In the genomic region with DNA sequence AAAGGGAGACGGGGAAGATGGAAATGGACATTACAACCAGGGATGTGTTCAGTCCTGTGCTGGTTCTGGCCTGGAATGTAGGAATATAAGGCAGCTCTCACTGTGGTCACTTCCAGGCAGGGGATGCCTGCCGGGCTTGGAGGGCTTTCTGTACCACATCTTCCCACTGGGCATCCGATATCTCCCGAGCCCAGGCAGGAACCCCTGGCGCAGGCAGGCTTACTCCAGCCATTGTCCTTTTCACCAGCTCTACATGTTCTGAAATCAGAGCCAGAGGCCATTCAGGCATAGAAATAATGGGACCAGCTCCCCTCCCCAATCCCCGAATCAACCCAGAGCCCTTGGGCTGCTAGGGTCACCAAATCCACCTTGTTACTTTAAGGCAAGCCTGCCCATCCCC, we compare ENCODE assay signal across 9 cellular contexts. TPM values are rescaled to one million over a fixed set of nuclear protein-coding genes. Genes with fewer than 3 reads are reported as not detected.
DNase-seq lines count a peak whose midpoint lies in the region; ATAC-seq, FAIRE-seq and TF ChIP-seq lines count a peak whose summit lies in the region.
"Had no signal": no experiment of that assay in that cellular context is flagged by ENCODE, and none has a peak within 500 bp of the region (broad histone marks: within the 10 kb centered on the region; RNA-seq: fewer than 3 reads in every experiment).

No MANE protein-coding gene starts in this region.

- H4K5ac ChIP-seq in IMR-90 (ENCODE audit: low read depth, low read length) = no peak overlapping the region

- in situ Hi-C loops in IMR-90 (cut with MboI; ENCODE audit: low sequenced_read_pairs) = no loop called here
- in situ Hi-C loops in GM12878 (cut with MboI) = no loop called here

- no peak overlapping the region for H2BK120ac ChIP-seq in IMR-90 (ENCODE audit: low read depth, low read length)

- peaks cover 38% of the 10 kb centered on the region for H3K4me1 Mint-ChIP-seq in mesothelial cell of epicardium

- peaks cover 12% of the 10 kb centered on the region for H3K36me3 Mint-ChIP-seq in mesothelial cell of epicardium

- RAD21 ChIA-PET in GM12878 (lab: Charles Lee; ENCODE audit: unreplicated experiment) = no interaction called here

- no peak overlapping the region for H2BK20ac ChIP-seq in IMR-90 (ENCODE audit: low read depth, low read length)

- H3K4me3 ChIP-seq in BE2C (ENCODE audit: low read depth, low read length) (peak overlapping the region; percentile 95), IMR-90 (ENCODE audit: insufficient read depth, low read depth, low read length) (no peak overlapping the region), GM12878 (peak overlapping the region; percentile 85)

- no peak overlapping the region; the same call in 1 of the 2 replicates for H2AK5ac ChIP-seq in IMR-90 (ENCODE audit: low read depth, low read length)

- no peaks in the 10 kb centered on the region for H3K27me3 Mint-ChIP-seq in mesothelial cell of epicardium (ENCODE audit: low read depth)

- TF ChIP-seq POLR2A in IMR-90 (IDR thresholded peaks at IDR 0.05; ENCODE audit: low read depth, low read length) (no peak), GM12878 (IDR thresholded peaks at IDR 0.05; ENCODE audit: low read depth, low read length) (no peak)

- TF ChIP-seq RAD21 in IMR-90 (IDR thresholded peaks at IDR 0.05; ENCODE audit: low read length) = no peak
- TF ChIP-seq RAD21 in GM12878 (IDR thresholded peaks at IDR 0.05; ENCODE audit: insufficient read depth, low read depth, low read length) = no peak

- no peak overlapping the region for H4K8ac ChIP-seq in IMR-90 (ENCODE audit: low read depth in 2 of 2, low read length in 2 of 2)

- peak overlapping the region; percentile 75 for H2AK9ac ChIP-seq in IMR-90 (replicated peaks; ENCODE audit: low read depth, low read length, poor library complexity)

- no peak overlapping the region for H3K4ac ChIP-seq in IMR-90 (ENCODE audit: low read depth, low read length)

- peak overlapping the region; percentile 13; the same call in 1 of the 2 replicates for H3K9ac ChIP-seq in IMR-90 (ENCODE audit: low read depth, low read length)
- peak overlapping the region; percentile 73 for H3K9ac ChIP-seq in GM12878 (ENCODE audit: control insufficient read depth, insufficient read depth, low read length)

- no TSS peak for BruUV-seq in IMR-90 (replicated peaks; lab: Mats Ljungman, UMichigan)
- BruUV-seq in GM12878 (replicated peaks; lab: Mats Ljungman, UMichigan) = no TSS peak

- peak overlapping the region; percentile 89 for H3K4me3 Mint-ChIP-seq in mesothelial cell of epicardium

- H3K9me3 Mint-ChIP-seq in mesothelial cell of epicardium = no peaks in the 10 kb centered on the region

- peaks cover 5 to 60% of the 10 kb centered on the region in 2 experiments; a peak in 2 of 4 replicates for H3K79me1 ChIP-seq in IMR-90 (ENCODE audit: low read depth in 1 of 2, low read length in 2 of 2)

- no peak overlapping the region for H3K27ac Mint-ChIP-seq in mesothelial cell of epicardium

- peaks cover 3% of the 10 kb centered on the region for H3K9me1 ChIP-seq in IMR-90 (ENCODE audit: insufficient read depth, low read length)

- no peak overlapping the region for H3K56ac ChIP-seq in IMR-90 (ENCODE audit: extremely low read depth, insufficient read depth, low read length)

- no peak overlapping the region for H2BK5ac ChIP-seq in IMR-90 (ENCODE audit: low read depth, low read length, poor library complexity, severe bottlenecking)

- TF ChIP-seq EP300 in GM12878 (IDR thresholded peaks at IDR 0.05; ENCODE audit: borderline replicate concordance in 1 of 2, control insufficient read depth in 1 of 2, low read depth in 2 of 2, low read length in 2 of 2) = no peak

- peaks cover 44% of the 10 kb centered on the region for H3K36me3 ChIP-seq in BE2C
- peaks cover 44% of the 10 kb centered on the region for H3K36me3 ChIP-seq in IMR-90 (ENCODE audit: control insufficient read depth, insufficient read depth, low read length)
- H3K36me3 ChIP-seq in GM12878 (ENCODE audit: control insufficient read depth in 2 of 2, insufficient read depth in 2 of 2, low read length in 1 of 2) = peaks cover 22% of the 10 kb centered on the region in 2 experiments

- no peak overlapping the region for H3K23ac ChIP-seq in IMR-90 (ENCODE audit: low read depth, low read length)

- H3K27ac ChIP-seq in IMR-90 (ENCODE audit: insufficient read depth, low read length) = no peak overlapping the region
- H3K27ac ChIP-seq in GM12878 (ENCODE audit: control insufficient read depth, insufficient read depth) = no peak overlapping the region; the same call in 1 of the 2 replicates

- SMC1A ChIA-PET in GM12878 (lab: Charles Lee; ENCODE audit: uncharacterized antibody, unreplicated experiment) = interaction anchor here (0.7 to 2.8 kb wide), 6 partner anchors 9 to 83 kb away, joined by 3 to 13 read pairs (median 6); partner anchors contain the start of genes CNPY3, KLC4, MRPL2 and PPP2R5D

- no peaks in the 10 kb centered on the region; the same call in 1 of the 2 replicates for H4K20me1 ChIP-seq in IMR-90 (ENCODE audit: insufficient read depth, low read length)
- H4K20me1 ChIP-seq in GM12878 (ENCODE audit: control insufficient read depth, insufficient read depth) = no peaks in the 10 kb centered on the region

- intact Hi-C loops in IMR-90 (cut with micrococcal nuclease) = no loop called here
- intact Hi-C loops in GM12878 (cut with micrococcal nuclease; ENCODE audit: unreplicated experiment) = no loop called here
- intact Hi-C loops in left cardiac atrium (cut with DNase I) = no loop called here

- H2BK15ac ChIP-seq in IMR-90 (ENCODE audit: low read depth, low read length) = no peak overlapping the region

- TF ChIP-seq CTCF in BE2C (IDR thresholded peaks at IDR 0.05; ENCODE audit: low read depth, low read length) (no peak), IMR-90 (conservative IDR thresholded peaks at IDR 0.05; ENCODE audit: low read depth, low read length) (no peak), GM12878 (IDR thresholded peaks at IDR 0.05 in 2 of 3, conservative IDR thresholded peaks at IDR 0.05 in 1 of 3; ENCODE audit: control insufficient read depth in 2 of 3, extremely low read depth in 1 of 3, insufficient read depth in 1 of 3, low read depth in 3 of 3, low read length in 3 of 3) (no peak), mesothelial cell of epicardium (IDR thresholded peaks at IDR 0.05; ENCODE audit: unreplicated experiment) (no peak)

- no peaks in the 10 kb centered on the region for H3K4me1 ChIP-seq in BE2C
- peaks cover 8% of the 10 kb centered on the region for H3K4me1 ChIP-seq in IMR-90 (ENCODE audit: control insufficient read depth, insufficient read depth, low read length)
- peaks cover 7% of the 10 kb centered on the region for H3K4me1 ChIP-seq in GM12878 (ENCODE audit: control insufficient read depth, insufficient read depth, low read length)

- H4K91ac ChIP-seq in IMR-90 (ENCODE audit: insufficient read depth, low read depth, low read length) = no peak overlapping the region

- CTCF ChIA-PET in IMR-90 (lab: Yijun Ruan, JAX) = no interaction called here
- CTCF ChIA-PET in GM12878 (lab: Yijun Ruan, JAX) = interaction anchor here (1.4 to 2.5 kb wide), 4 partner anchors 12 to 135 kb away, joined by 3 to 10 read pairs (median 4); no protein-coding TSS in a partner anchor

- POLR2A ChIA-PET in IMR-90 (lab: Charles Lee; ENCODE audit: unreplicated experiment) = no interaction called here
- POLR2A ChIA-PET in GM12878 (lab: Charles Lee) = interaction anchor here (1.2 to 3.3 kb wide), 3 partner anchors 10 to 42 kb away, joined by 6 to 22 read pairs (median 8); partner anchors contain the start of genes CUL7 and PPP2R5D

- H3K14ac ChIP-seq in IMR-90 (replicated peaks; ENCODE audit: low read depth, low read length) = no peak overlapping the region

- no peaks in the 10 kb centered on the region for H3K27me3 ChIP-seq in BE2C
- no peaks in the 10 kb centered on the region for H3K27me3 ChIP-seq in IMR-90 (ENCODE audit: control insufficient read depth, insufficient read depth, low read length)
- no peaks in the 10 kb centered on the region for H3K27me3 ChIP-seq in GM12878 (replicated peaks in 1 of 2; ENCODE audit: control insufficient read depth in 2 of 2, insufficient read depth in 2 of 2, low read length in 1 of 2)

- dilution Hi-C loops in IMR-90 (cut with HindIII; ENCODE audit: low sequenced_read_pairs, unreplicated experiment) = no loop called here

- DNase-seq in BE2C (no peak), IMR-90 (no peak), GM12878 (ENCODE audit: low read depth, low spot score) (no peak), mesothelial cell of epicardium (ENCODE audit: low spot score in 2 of 2, unreplicated experiment in 2 of 2) (no peak), RKO (ENCODE audit: low spot score) (no peak), NCI-H774 (lab: John Stamatoyannopoulos, UW) (no peak), NCI-H2171 treated with DMSO at 0.1 percent for 48 hours (lab: John Stamatoyannopoulos, UW) (no peak), left cardiac atrium (no peak)
- DNase-seq: stimulated activated CD8-positive, alpha-beta memory T cell treated with anti-CD3 and anti-CD28 coated beads, Interleukin-4, amount 100 ng/mL, for 48 hours had no signal

- H3K9me3 ChIP-seq in BE2C (no peaks in the 10 kb centered on the region), IMR-90 (ENCODE audit: control insufficient read depth, insufficient read depth, low read length) (no peaks in the 10 kb centered on the region), GM12878 (replicated peaks; ENCODE audit: control insufficient read depth, insufficient read depth, low read length) (no peaks in the 10 kb centered on the region)

- WGBS in IMR-90 (ENCODE audit: extremely low coverage in 2 of 2, insufficient read length in 1 of 2), 2 experiments = 89% methylated on average over 3 of the region's 6 CpGs; no CpG with 5 or more reads in 1 of the 2 experiments
- WGBS in GM12878 (ENCODE audit: insufficient coverage, insufficient replicate concordance, low lambda C conversion rate, missing lambda C conversion rate) = 65% methylated on average over 6 of the region's 6 CpGs

- no peak for FAIRE-seq in GM12878 (lab: Jason Lieb, UNC)

- ATAC-seq in IMR-90 (ENCODE audit: low read depth) = no peak
- ATAC-seq in GM12878 = no peak
- no peak for ATAC-seq in left cardiac atrium

- no peak overlapping the region for H2AFZ ChIP-seq in IMR-90 (replicated peaks; ENCODE audit: low read length, poor library complexity)
- H2AFZ ChIP-seq in GM12878 (ENCODE audit: control insufficient read depth, low read depth, low read length) = no peak overlapping the region

- H3K4me2 ChIP-seq in IMR-90 (ENCODE audit: low read depth, low read length) = no peak overlapping the region
- peak overlapping the region; percentile 98 for H3K4me2 ChIP-seq in GM12878 (ENCODE audit: control insufficient read depth, insufficient read depth)

- H3K79me2 ChIP-seq in GM12878 (ENCODE audit: control insufficient read depth, insufficient read depth, low read length) = peaks cover 23% of the 10 kb centered on the region

- no peak overlapping the region for H3K18ac ChIP-seq in IMR-90 (ENCODE audit: low read depth, low read length)

RNA-seq across cellular contexts. Expression of gene MEA1, which starts 1.4 kb away (rescaled TPM):
- 153 TPM for polyA plus RNA-seq in BE2C (2012; ENCODE audit: insufficient read depth, insufficient read length, low read depth)
- total RNA-seq in IMR-90 (2012; rRNA removed) (116 and 119 TPM in 2 replicates), GM12878 (2014; rRNA removed) (69.3 and 75.6 TPM in 2 replicates), GM12878 (2014; rRNA removed; fragmentation: Illumina TruSeq; extraction: Trizol) (100 and 102 TPM in 2 replicates), GM12878 (2021) (53.2 and 59.1 TPM in 2 replicates), mesothelial cell of epicardium (56.3 to 64.2 TPM (median 60.1 TPM) in 3 replicates), left cardiac atrium (10 to 100 TPM; 31.9 to 37.6 TPM)
- polyA plus RNA-seq in IMR-90 (2012; rRNA removed) (126 TPM in 2 replicates), GM12878 (2011; rRNA removed) (67.7 and 87.3 TPM in 2 replicates), GM12878 (2014; fragmentation: Illumina TruSeq; extraction: Trizol) (97.2 and 113 TPM in 2 replicates), GM12878 (2014; fragmentation: Nextera tagmentation; extraction: Ambion mirVana) (100 to 1,000 TPM in 1 of 2 experiments, 10 to 100 TPM in 1; 90.7 to 105 TPM), GM12878 (2014; rRNA removed) (69.9 and 76.1 TPM in 2 replicates), GM12878 (2016; fragmentation: Nextera tagmentation; extraction: Ambion mirVana) (100 to 1,000 TPM; 136 to 148 TPM)
- polyA plus RNA-seq in IMR-90 (2012; cell fraction: cytosol; rRNA removed) = 87.6 and 134 TPM in 2 replicates
- 16.7 and 30.2 TPM in 2 replicates for polyA plus RNA-seq in IMR-90 (2012; cell fraction: nucleus; rRNA removed; ENCODE audit: low replicate concordance)
- 16.2 and 19.1 TPM in 2 replicates for total RNA-seq in GM12878 (2013; cell fraction: nucleolus; rRNA removed)
- polyA plus RNA-seq in GM12878 (2011; ENCODE audit: low read depth) = 61.5 TPM
- polyA plus RNA-seq in GM12878 (2011; cell fraction: cytosol; rRNA removed) = 85.5 and 86.7 TPM in 2 replicates
- 31.2 and 33.8 TPM in 2 replicates for polyA plus RNA-seq in GM12878 (2011; cell fraction: nucleus; rRNA removed)
- polyA plus RNA-seq in GM12878 (2012) = 61.2 and 61.5 TPM in 2 replicates
- 45.6 and 55.0 TPM in 2 replicates for polyA minus RNA-seq in GM12878 (2011; rRNA and poly(A)+ RNA removed)
- polyA minus RNA-seq in GM12878 (2011; cell fraction: cytosol; rRNA and poly(A)+ RNA removed) = 10.8 and 13.3 TPM in 2 replicates
- polyA minus RNA-seq in GM12878 (2011; cell fraction: nucleus; rRNA and poly(A)+ RNA removed) = 12.9 and 16.3 TPM in 2 replicates

RNA-seq across cellular contexts. Expression of gene KLHDC3, which starts 1.7 kb away (rescaled TPM):
- polyA plus RNA-seq in BE2C (2012; ENCODE audit: insufficient read depth, insufficient read length, low read depth) = 125 TPM
- total RNA-seq in IMR-90 (2012; rRNA removed) (69.7 and 76.0 TPM in 2 replicates), GM12878 (2014; rRNA removed) (79.1 and 86.1 TPM in 2 replicates), GM12878 (2014; rRNA removed; fragmentation: Illumina TruSeq; extraction: Trizol) (39.6 and 41.8 TPM in 2 replicates), GM12878 (2021) (65.7 and 67.2 TPM in 2 replicates), mesothelial cell of epicardium (88.3 to 97.3 TPM (median 95.1 TPM) in 3 replicates), left cardiac atrium (100 to 1,000 TPM in 1 of 2 donors, 10 to 100 TPM in 1; 81.5 to 113 TPM)
- polyA plus RNA-seq in IMR-90 (2012; rRNA removed) (50.5 and 57.1 TPM in 2 replicates), GM12878 (2011; rRNA removed) (33.1 and 53.1 TPM in 2 replicates), GM12878 (2014; fragmentation: Illumina TruSeq; extraction: Trizol) (49.1 and 56.7 TPM in 2 replicates), GM12878 (2014; fragmentation: Nextera tagmentation; extraction: Ambion mirVana) (1 to 10 TPM; 2.4 to 8.9 TPM), GM12878 (2014; rRNA removed) (54.1 and 57.0 TPM in 2 replicates), GM12878 (2016; fragmentation: Nextera tagmentation; extraction: Ambion mirVana) (100 to 1,000 TPM in 1 of 2 experiments, 10 to 100 TPM in 1; 99.7 to 102 TPM)
- polyA plus RNA-seq in IMR-90 (2012; cell fraction: cytosol; rRNA removed) = 74.5 and 99.9 TPM in 2 replicates
- 75.1 and 110 TPM in 2 replicates for polyA plus RNA-seq in IMR-90 (2012; cell fraction: nucleus; rRNA removed; ENCODE audit: low replicate concordance)
- 11.9 and 12.8 TPM in 2 replicates for total RNA-seq in GM12878 (2013; cell fraction: nucleolus; rRNA removed)
- polyA plus RNA-seq in GM12878 (2011; ENCODE audit: low read depth) = 28.5 TPM
- polyA plus RNA-seq in GM12878 (2011; cell fraction: cytosol; rRNA removed) = 73.9 and 77.5 TPM in 2 replicates
- 62.1 and 75.4 TPM in 2 replicates for polyA plus RNA-seq in GM12878 (2011; cell fraction: nucleus; rRNA removed)
- 51.8 and 53.4 TPM in 2 replicates for polyA plus RNA-seq in GM12878 (2012)
- 54.6 and 74.6 TPM in 2 replicates for polyA minus RNA-seq in GM12878 (2011; rRNA and poly(A)+ RNA removed)
- 16.8 and 20.7 TPM in 2 replicates for polyA minus RNA-seq in GM12878 (2011; cell fraction: cytosol; rRNA and poly(A)+ RNA removed)
- 12.6 and 15.2 TPM in 2 replicates for polyA minus RNA-seq in GM12878 (2011; cell fraction: nucleus; rRNA and poly(A)+ RNA removed)

RNA-seq across cellular contexts. Expression of gene RRP36, which starts 9.1 kb away (rescaled TPM):
- polyA plus RNA-seq in BE2C (2012; ENCODE audit: insufficient read depth, insufficient read length, low read depth) = 82.4 TPM
- 106 and 114 TPM in 2 replicates for total RNA-seq in IMR-90 (2012; rRNA removed)
- 54.3 and 55.1 TPM in 2 replicates for polyA plus RNA-seq in IMR-90 (2012; rRNA removed)
- 19.9 and 32.2 TPM in 2 replicates for polyA plus RNA-seq in IMR-90 (2012; cell fraction: cytosol; rRNA removed)
- polyA plus RNA-seq in IMR-90 (2012; cell fraction: nucleus; rRNA removed; ENCODE audit: low replicate concordance) = 8.8 and 25.5 TPM in 2 replicates
- total RNA-seq in GM12878 (2013; cell fraction: nucleolus; rRNA removed) = 13.5 and 14.9 TPM in 2 replicates
- 74.6 and 83.6 TPM in 2 replicates for total RNA-seq in GM12878 (2014; rRNA removed)
- 74.0 and 83.2 TPM in 2 replicates for total RNA-seq in GM12878 (2014; rRNA removed; fragmentation: Illumina TruSeq; extraction: Trizol)
- total RNA-seq in GM12878 (2021) = 59.8 and 61.7 TPM in 2 replicates
- 30.5 TPM for polyA plus RNA-seq in GM12878 (2011; ENCODE audit: low read depth)
- polyA plus RNA-seq in GM12878 (2011; rRNA removed) = 43.8 and 44.9 TPM in 2 replicates
- polyA plus RNA-seq in GM12878 (2011; cell fraction: cytosol; rRNA removed) = 32.7 and 41.9 TPM in 2 replicates
- 16.6 and 18.2 TPM in 2 replicates for polyA plus RNA-seq in GM12878 (2011; cell fraction: nucleus; rRNA removed)
- 30.4 and 33.5 TPM in 2 replicates for polyA plus RNA-seq in GM12878 (2012)
- polyA plus RNA-seq in GM12878 (2014; fragmentation: Illumina TruSeq; extraction: Trizol) = 62.3 and 73.3 TPM in 2 replicates
- 10 to 100 TPM; 17.6 to 34.7 TPM for polyA plus RNA-seq in GM12878 (2014; fragmentation: Nextera tagmentation; extraction: Ambion mirVana)
- polyA plus RNA-seq in GM12878 (2014; rRNA removed) = 66.1 and 75.9 TPM in 2 replicates
- polyA plus RNA-seq in GM12878 (2016; fragmentation: Nextera tagmentation; extraction: Ambion mirVana) = 100 to 1,000 TPM; 100 to 101 TPM
- 34.8 and 35.0 TPM in 2 replicates for polyA minus RNA-seq in GM12878 (2011; rRNA and poly(A)+ RNA removed)
- 20.6 and 20.7 TPM in 2 replicates for polyA minus RNA-seq in GM12878 (2011; cell fraction: cytosol; rRNA and poly(A)+ RNA removed)
- polyA minus RNA-seq in GM12878 (2011; cell fraction: nucleus; rRNA and poly(A)+ RNA removed) = 3.7 and 6.6 TPM in 2 replicates
- total RNA-seq in mesothelial cell of epicardium = 44.2 to 45.9 TPM (median 45.1 TPM) in 3 replicates
- 10 to 100 TPM; 24.7 to 37.0 TPM for total RNA-seq in left cardiac atrium

RNA-seq across cellular contexts. Expression of gene PPP2R5D, which starts 28.0 kb away (rescaled TPM):
- polyA plus RNA-seq in BE2C (2012; ENCODE audit: insufficient read depth, insufficient read length, low read depth) = 63.3 TPM
- total RNA-seq in IMR-90 (2012; rRNA removed) (60.5 and 68.8 TPM in 2 replicates), GM12878 (2014; rRNA removed) (34.3 and 36.2 TPM in 2 replicates), GM12878 (2014; rRNA removed; fragmentation: Illumina TruSeq; extraction: Trizol) (23.8 and 24.7 TPM in 2 replicates), GM12878 (2021) (29.5 and 31.0 TPM in 2 replicates), mesothelial cell of epicardium (45.1 to 46.3 TPM (median 46.2 TPM) in 3 replicates), left cardiac atrium (10 to 100 TPM; 25.2 to 30.2 TPM)
- polyA plus RNA-seq in IMR-90 (2012; rRNA removed) (50.6 and 55.6 TPM in 2 replicates), GM12878 (2011; rRNA removed) (35.4 and 56.0 TPM in 2 replicates), GM12878 (2014; fragmentation: Illumina TruSeq; extraction: Trizol) (59.0 and 68.0 TPM in 2 replicates), GM12878 (2014; fragmentation: Nextera tagmentation; extraction: Ambion mirVana) (1 to 10 TPM; 1.5 to 1.6 TPM), GM12878 (2014; rRNA removed) (29.4 and 29.7 TPM in 2 replicates), GM12878 (2016; fragmentation: Nextera tagmentation; extraction: Ambion mirVana) (10 to 100 TPM; 42.6 to 43.4 TPM)
- 31.1 and 55.2 TPM in 2 replicates for polyA plus RNA-seq in IMR-90 (2012; cell fraction: cytosol; rRNA removed)
- 41.4 and 53.9 TPM in 2 replicates for polyA plus RNA-seq in IMR-90 (2012; cell fraction: nucleus; rRNA removed; ENCODE audit: low replicate concordance)
- 13.9 and 14.5 TPM in 2 replicates for total RNA-seq in GM12878 (2013; cell fraction: nucleolus; rRNA removed)
- polyA plus RNA-seq in GM12878 (2011; ENCODE audit: low read depth) = 14.8 TPM
- polyA plus RNA-seq in GM12878 (2011; cell fraction: cytosol; rRNA removed) = 63.8 and 88.0 TPM in 2 replicates
- polyA plus RNA-seq in GM12878 (2011; cell fraction: nucleus; rRNA removed) = 46.7 and 59.2 TPM in 2 replicates
- polyA plus RNA-seq in GM12878 (2012) = 20.3 and 23.4 TPM in 2 replicates
- 67.4 and 71.5 TPM in 2 replicates for polyA minus RNA-seq in GM12878 (2011; rRNA and poly(A)+ RNA removed)
- 17.0 and 22.4 TPM in 2 replicates for polyA minus RNA-seq in GM12878 (2011; cell fraction: cytosol; rRNA and poly(A)+ RNA removed)
- polyA minus RNA-seq in GM12878 (2011; cell fraction: nucleus; rRNA and poly(A)+ RNA removed) = 7.9 and 11.9 TPM in 2 replicates

RNA-seq across cellular contexts. Expression of gene PEX6, which starts 33.4 kb away (rescaled TPM):
- polyA plus RNA-seq in BE2C (2012; ENCODE audit: insufficient read depth, insufficient read length, low read depth) = 23.2 TPM
- total RNA-seq in IMR-90 (2012; rRNA removed) (9.4 and 10.6 TPM in 2 replicates), GM12878 (2014; rRNA removed) (19.3 and 19.4 TPM in 2 replicates), GM12878 (2014; rRNA removed; fragmentation: Illumina TruSeq; extraction: Trizol) (6.2 and 6.4 TPM in 2 replicates), GM12878 (2021) (20.3 and 21.1 TPM in 2 replicates), mesothelial cell of epicardium (31.2 to 32.9 TPM (median 32.3 TPM) in 3 replicates), left cardiac atrium (10 to 100 TPM; 15.0 to 25.6 TPM)
- polyA plus RNA-seq in IMR-90 (2012; rRNA removed) (9.6 and 10.4 TPM in 2 replicates), GM12878 (2011; rRNA removed) (2.0 and 3.1 TPM in 2 replicates), GM12878 (2014; fragmentation: Illumina TruSeq; extraction: Trizol) (3.1 and 6.1 TPM in 2 replicates), GM12878 (2014; fragmentation: Nextera tagmentation; extraction: Ambion mirVana) (1 to 10 TPM in 1 of 2 experiments, under 1 TPM in 1; 0.39 to 1.2 TPM), GM12878 (2014; rRNA removed) (14.6 and 16.3 TPM in 2 replicates), GM12878 (2016; fragmentation: Nextera tagmentation; extraction: Ambion mirVana) (1 to 10 TPM; 9.4 to 9.5 TPM)
- polyA plus RNA-seq in IMR-90 (2012; cell fraction: cytosol; rRNA removed) = 10.2 and 10.6 TPM in 2 replicates
- 24.1 and 53.7 TPM in 2 replicates for polyA plus RNA-seq in IMR-90 (2012; cell fraction: nucleus; rRNA removed; ENCODE audit: low replicate concordance)
- 8.3 and 10.1 TPM in 2 replicates for total RNA-seq in GM12878 (2013; cell fraction: nucleolus; rRNA removed)
- 5.8 TPM for polyA plus RNA-seq in GM12878 (2011; ENCODE audit: low read depth)
- polyA plus RNA-seq in GM12878 (2011; cell fraction: cytosol; rRNA removed) = 4.1 and 4.8 TPM in 2 replicates
- 22.3 and 23.6 TPM in 2 replicates for polyA plus RNA-seq in GM12878 (2011; cell fraction: nucleus; rRNA removed)
- polyA plus RNA-seq in GM12878 (2012) = 12.1 and 14.5 TPM in 2 replicates
- 3.0 and 7.0 TPM in 2 replicates for polyA minus RNA-seq in GM12878 (2011; rRNA and poly(A)+ RNA removed)
- 2.9 and 3.2 TPM in 2 replicates for polyA minus RNA-seq in GM12878 (2011; cell fraction: cytosol; rRNA and poly(A)+ RNA removed)
- 4.2 and 7.2 TPM in 2 replicates for polyA minus RNA-seq in GM12878 (2011; cell fraction: nucleus; rRNA and poly(A)+ RNA removed)
